ENCODE assay signal across 13 cellular contexts in genomic region chr12:80714055-80714454, GRCh38. TPM values are rescaled to one million over a fixed set of nuclear protein-coding genes. Genes with fewer than 3 reads are reported as not detected.
DNase-seq lines count a peak whose midpoint lies in the region; ATAC-seq and TF ChIP-seq lines count a peak whose summit lies in the region.
"Had no signal": no experiment of that assay in that cellular context is flagged by ENCODE, and none has a peak within 500 bp of the region (broad histone marks: within the 10 kb centered on the region; RNA-seq: fewer than 3 reads in every experiment).

No MANE protein-coding gene starts in this region.

- H4K8ac ChIP-seq in trophoblast cell (ENCODE audit: low read depth, low read length) = no peak overlapping the region

- peaks cover 93% of the 10 kb centered on the region for H3K27me3 ChIP-seq in iPS-15b (ENCODE audit: control insufficient read depth, insufficient read depth, low read length)
- H3K27me3 ChIP-seq in trophoblast cell (ENCODE audit: insufficient read depth, low read length) = peaks cover 8% of the 10 kb centered on the region

- H2AK5ac ChIP-seq in trophoblast cell (ENCODE audit: low read length) = no peak overlapping the region

- H3K4me1 ChIP-seq in iPS-15b (ENCODE audit: control insufficient read depth, insufficient read depth, low read length) (peaks cover 36% of the 10 kb centered on the region), trophoblast cell (ENCODE audit: control insufficient read depth in 1 of 2, insufficient read depth in 2 of 2, low read length in 2 of 2) (no peaks in the 10 kb centered on the region)
- H3K4me1 ChIP-seq: BE2C had no signal

- in situ Hi-C loops in astrocyte of the cerebellum (cut with HindIII; ENCODE audit: low sequenced_read_pairs) = no loop called here

- no peaks in the 10 kb centered on the region for H3K9me3 ChIP-seq in iPS-15b (ENCODE audit: control insufficient read depth, insufficient read depth, low read length)
- no peaks in the 10 kb centered on the region for H3K9me3 ChIP-seq in trophoblast cell (ENCODE audit: insufficient read depth, low read depth, low read length)
- H3K9me3 ChIP-seq: BE2C had no signal

- peak overlapping the region; percentile 21 for H3K4me3 ChIP-seq in GM12875 (ENCODE audit: low read depth, low read length)
- peak overlapping the region; percentile 13 for H3K4me3 ChIP-seq in astrocyte of the cerebellum (ENCODE audit: low read depth, low read length)
- H3K4me3 ChIP-seq in iPS-15b (ENCODE audit: low read depth, low read length) = peak overlapping the region; percentile 24
- no peak overlapping the region for H3K4me3 ChIP-seq in trophoblast cell (ENCODE audit: low read depth, low read length)

- H3K4ac ChIP-seq in trophoblast cell (ENCODE audit: low read depth, low read length) = no peak overlapping the region

- H2BK120ac ChIP-seq in trophoblast cell (ENCODE audit: insufficient read depth, low read length, poor library complexity) = no peak overlapping the region

- no peak overlapping the region for H3K23ac ChIP-seq in trophoblast cell (ENCODE audit: low read length)

- H2BK5ac ChIP-seq in trophoblast cell (ENCODE audit: low read depth, low read length, poor library complexity) = no peak overlapping the region

- no peak overlapping the region for H2BK12ac ChIP-seq in trophoblast cell (ENCODE audit: low read length)

- DNase-seq in astrocyte of the cerebellum (ENCODE audit: low read depth) (no peak), trophoblast cell (peak in 1 of 2 donors; percentile 7), DMS79 treated with DMSO at 0.1 percent for 48 hours (lab: John Stamatoyannopoulos, UW) (no peak), NCI-H226 (no peak), CD1c-positive myeloid dendritic cell (ENCODE audit: extremely low spot score) (no peak)
- DNase-seq: activated CD4-positive, alpha-beta memory T cell treated with anti-CD3 and anti-CD28 coated beads for 36 hours; BE2C; dermis blood vessel endothelial cell; GF-D8; T-helper 17 cell had no signal

- no peak overlapping the region for H4K91ac ChIP-seq in trophoblast cell (ENCODE audit: low read depth, low read length)

- no peak overlapping the region for H4K12ac ChIP-seq in trophoblast cell (ENCODE audit: low read depth, low read length)

- H3K18ac ChIP-seq in trophoblast cell (ENCODE audit: low read length) = no peak overlapping the region

- WGBS in trophoblast cell (ENCODE audit: extremely low coverage, insufficient coverage, insufficient read length) = no CpG with 5 or more reads among the region's 16 CpGs

- no peaks in the 10 kb centered on the region for H3K36me3 ChIP-seq in iPS-15b (ENCODE audit: control insufficient read depth, insufficient read depth, low read length)
- no peaks in the 10 kb centered on the region for H3K36me3 ChIP-seq in trophoblast cell (ENCODE audit: control insufficient read depth in 1 of 2, insufficient read depth in 2 of 2, low read length in 2 of 2)
- H3K36me3 ChIP-seq: BE2C had no signal

- TF ChIP-seq CTCF in GM12875 (IDR thresholded peaks at IDR 0.05; ENCODE audit: borderline replicate concordance, insufficient read depth, low read depth, low read length) (no peak), astrocyte of the cerebellum (IDR thresholded peaks at IDR 0.05; ENCODE audit: low read depth, low read length, missing control alignments) (no peak)

- H3K79me1 ChIP-seq in trophoblast cell (ENCODE audit: low read length) = no peaks in the 10 kb centered on the region

- H3K9ac ChIP-seq in iPS-15b (ENCODE audit: low read depth, low read length) (no peak overlapping the region), trophoblast cell (ENCODE audit: low read length) (no peak overlapping the region)

- no peak for ATAC-seq in HG02981 (IDR thresholded peaks at IDR 0.05; ENCODE audit: unreplicated experiment)
- ATAC-seq: T-helper 17 cell had no signal

- no peaks in the 10 kb centered on the region for H3K79me2 ChIP-seq in trophoblast cell (ENCODE audit: control insufficient read depth, insufficient read depth, low read length, poor library complexity)

- H3K14ac ChIP-seq in trophoblast cell (ENCODE audit: low read length) = no peak overlapping the region

- H2AFZ ChIP-seq in trophoblast cell (ENCODE audit: insufficient read depth, low read length, poor library complexity) = no peak overlapping the region

- peak overlapping the region; percentile 81 for H3K4me2 ChIP-seq in trophoblast cell (ENCODE audit: low read length)

- H3K27ac ChIP-seq in trophoblast cell (ENCODE audit: low read depth, low read length) = no peak overlapping the region

RNA-seq across cellular contexts. Expression of gene MYF5, which starts 2.7 kb away (rescaled TPM):
- polyA plus RNA-seq in trophoblast cell (2013) = not detected in 2 replicates

RNA-seq across cellular contexts. Expression of gene MYF6, which starts 6.6 kb away (rescaled TPM):
- polyA plus RNA-seq in trophoblast cell (2013) = 1.6 and 1.7 TPM in 2 replicates
